Comparison of ENCODE assay signal across 16 cellular contexts in genomic region chr16:90048347-90048722, GRCh38. TPM values are rescaled to one million over a fixed set of nuclear protein-coding genes. Genes with fewer than 3 reads are reported as not detected.
DNase-seq lines count a peak whose midpoint lies in the region; ATAC-seq and TF ChIP-seq lines count a peak whose summit lies in the region.
"Had no signal": no experiment of that assay in that cellular context is flagged by ENCODE, and none has a peak within 500 bp of the region (broad histone marks: within the 10 kb centered on the region; RNA-seq: fewer than 3 reads in every experiment).

No MANE protein-coding gene starts in this region.

- DNase-seq in ELR (ENCODE audit: low read depth), result peak; percentile 13
- DNase-seq in T-helper 17 cell, result no peak
- DNase-seq in fibroblast of villous mesenchyme (ENCODE audit: low read depth), result peak; percentile 6
- DNase-seq in progenitor cell of endocrine pancreas (ENCODE audit: low spot score, unreplicated experiment), result no peak
- no peak for DNase-seq in NCI-H2227 treated with DMSO at 0.1 percent for 48 hours (lab: John Stamatoyannopoulos, UW)
- DNase-seq in Calu3, result no peak
- no peak for DNase-seq in glomerular visceral epithelial cell (ENCODE audit: extremely low spot score)
- DNase-seq: activated CD4-positive, alpha-beta T cell treated with anti-CD3 and anti-CD28 coated beads, Interleukin-2, amount 50 U/mL, for 1 hour; activated T-cell treated with anti-CD3 and anti-CD28 coated beads, Interleukin-2, amount 50 U/mL, for 48 hours; C1 segment of cervical spinal cord; foreskin keratinocyte had no signal

- no TSS peak for BruUV-seq in Calu3 (replicated peaks; lab: Mats Ljungman, UMichigan)

- ATAC-seq in T-helper 17 cell (no peak), GM19328 (IDR thresholded peaks at IDR 0.05; ENCODE audit: unreplicated experiment) (no peak)
- ATAC-seq: foreskin keratinocyte, Right ventricle myocardium inferior had no signal

- no peak overlapping the region for H3K4me3 ChIP-seq in fibroblast of villous mesenchyme (ENCODE audit: low read depth, low read length)

- no peaks in the 10 kb centered on the region for H3K36me3 Mint-ChIP-seq in T-helper 17 cell (ENCODE audit: low read depth)
- H3K36me3 Mint-ChIP-seq in progenitor cell of endocrine pancreas (ENCODE audit: insufficient read depth), result peaks cover 1% of the 10 kb centered on the region
- H3K36me3 Mint-ChIP-seq in Calu3 (ENCODE audit: insufficient read depth, unreplicated experiment), result peaks cover 42% of the 10 kb centered on the region

- peaks cover 18% of the 10 kb centered on the region for H3K27me3 Mint-ChIP-seq in T-helper 17 cell
- H3K27me3 Mint-ChIP-seq in progenitor cell of endocrine pancreas, result peaks cover 14% of the 10 kb centered on the region
- H3K27me3 Mint-ChIP-seq in Calu3 (ENCODE audit: unreplicated experiment), result no peaks in the 10 kb centered on the region

- intact Hi-C loops in Calu3 (cut with micrococcal nuclease; ENCODE audit: unreplicated experiment), result no loop called here

- CTCF ChIA-PET in Calu3 (lab: Charles Lee), result no interaction called here

- H3K9me3 ChIP-seq in T-helper 17 cell (ENCODE audit: control insufficient read depth, low read length, poor library complexity, severe bottlenecking), result no peaks in the 10 kb centered on the region
- H3K9me3 ChIP-seq: tibial nerve had no signal

- peaks cover 4% of the 10 kb centered on the region for H3K4me1 Mint-ChIP-seq in T-helper 17 cell
- H3K4me1 Mint-ChIP-seq in progenitor cell of endocrine pancreas (ENCODE audit: low read depth), result peaks cover 3% of the 10 kb centered on the region
- H3K4me1 Mint-ChIP-seq in Calu3 (ENCODE audit: low read depth, unreplicated experiment), result peaks cover 15% of the 10 kb centered on the region

- TF ChIP-seq CTCF in fibroblast of villous mesenchyme (IDR thresholded peaks at IDR 0.05; ENCODE audit: insufficient read depth, low read depth, low read length) (no peak), progenitor cell of endocrine pancreas (IDR thresholded peaks at IDR 0.05; ENCODE audit: unreplicated experiment) (no peak), Calu3 (IDR thresholded peaks at IDR 0.05; ENCODE audit: unreplicated experiment) (no peak)

- H3K9me3 Mint-ChIP-seq in progenitor cell of endocrine pancreas (ENCODE audit: low read depth), result peaks cover 5% of the 10 kb centered on the region
- H3K9me3 Mint-ChIP-seq in Calu3 (ENCODE audit: low read depth, unreplicated experiment), result peaks cover 4% of the 10 kb centered on the region

- no peak overlapping the region for H3K27ac Mint-ChIP-seq in T-helper 17 cell
- H3K27ac Mint-ChIP-seq in progenitor cell of endocrine pancreas, result no peak overlapping the region
- no peak overlapping the region for H3K27ac Mint-ChIP-seq in Calu3 (ENCODE audit: unreplicated experiment)
- H3K27ac Mint-ChIP-seq: T-helper 2 cell treated with Interferon-gamma antibody and Interleukin-4, amounts not matched to agents 5 μg/mL and 100 μg/mL, for 36 hours had no signal

- H3K4me3 Mint-ChIP-seq in T-helper 17 cell, result peak overlapping the region; percentile 55
- H3K4me3 Mint-ChIP-seq in progenitor cell of endocrine pancreas (ENCODE audit: low read depth), result peak overlapping the region; percentile 14
- no peak overlapping the region for H3K4me3 Mint-ChIP-seq in Calu3 (ENCODE audit: low read depth, unreplicated experiment)
- H3K4me3 Mint-ChIP-seq: T-helper 2 cell treated with Interferon-gamma antibody and Interleukin-4, amounts not matched to agents 5 μg/mL and 100 μg/mL, for 36 hours had no signal

RNA-seq across cellular contexts. Expression of gene PRDM7, which starts 28.8 kb away (rescaled TPM):
- total RNA-seq in T-helper 17 cell (not detected), fibroblast of villous mesenchyme (not detected in 2 replicates), progenitor cell of endocrine pancreas (not detected in 2 replicates), Calu3 (2022) (not detected in 2 replicates)
- total RNA-seq: astrocyte, foreskin keratinocyte, Right ventricle myocardium inferior, tibial nerve had no signal

RNA-seq across cellular contexts. Expression of gene DBNDD1, which starts 29.1 kb away (rescaled TPM):
- total RNA-seq in T-helper 17 cell (under 1 TPM; 0.47 to 0.92 TPM), fibroblast of villous mesenchyme (0.64 and 0.86 TPM in 2 replicates), progenitor cell of endocrine pancreas (53.8 and 57.4 TPM in 2 replicates), Calu3 (2022) (38.5 and 39.9 TPM in 2 replicates)

Comparison
In these comparisons a context has a peak if more than half of its experiments do, and no peak if none do; other contexts are left out.
1. DNase-seq: peak in ELR (single experiment) and fibroblast of villous mesenchyme (single experiment); none in T-helper 17 cell (0 of 3), progenitor cell of endocrine pancreas (single experiment), NCI-H2227 treated with DMSO at 0.1 percent for 48 hours (single experiment), Calu3 (single experiment) and glomerular visceral epithelial cell (single experiment).
2. RNA of gene DBNDD1, which starts 29.1 kb away (total RNA-seq): 53.8 to 57.4 TPM in progenitor cell of endocrine pancreas and 38.5 to 39.9 TPM in Calu3; 0.47 to 0.92 TPM in T-helper 17 cell and 0.64 to 0.86 TPM in fibroblast of villous mesenchyme; every median in the first group is over 10 times any median in the second.